In genomic region chr2:26982102-26982742, GRCh38 we compare ENCODE assay signal across 1 cellular context.
TF ChIP-seq lines count a peak whose summit lies in the region.

No MANE protein-coding gene starts in this region.

TF ChIP-seq in HepG2, 621 proteins besides CTCF, POLR2A, EP300 and RAD21 (continued from another document and continues in another):
- TF ChIP-seq DPF2 (CRISPR knock-in tag; IDR thresholded peaks at IDR 0.05; ENCODE audit: borderline replicate concordance, low read depth), result no peak
- TF ChIP-seq, protein P1, sequence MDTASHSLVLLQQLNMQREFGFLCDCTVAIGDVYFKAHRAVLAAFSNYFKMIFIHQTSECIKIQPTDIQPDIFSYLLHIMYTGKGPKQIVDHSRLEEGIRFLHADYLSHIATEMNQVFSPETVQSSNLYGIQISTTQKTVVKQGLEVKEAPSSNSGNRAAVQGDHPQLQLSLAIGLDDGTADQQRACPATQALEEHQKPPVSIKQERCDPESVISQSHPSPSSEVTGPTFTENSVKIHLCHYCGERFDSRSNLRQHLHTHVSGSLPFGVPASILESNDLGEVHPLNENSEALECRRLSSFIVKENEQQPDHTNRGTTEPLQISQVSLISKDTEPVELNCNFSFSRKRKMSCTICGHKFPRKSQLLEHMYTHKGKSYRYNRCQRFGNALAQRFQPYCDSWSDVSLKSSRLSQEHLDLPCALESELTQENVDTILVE (CRISPR knock-in tag; IDR thresholded peaks at IDR 0.05), result no peak
- TF ChIP-seq ARNT2 (CRISPR knock-in tag; IDR thresholded peaks at IDR 0.05; ENCODE audit: low read depth), result no peak
- TF ChIP-seq ZNF839 (CRISPR knock-in tag; IDR thresholded peaks at IDR 0.05; ENCODE audit: borderline replicate concordance), result no peak
- TF ChIP-seq ZNF235 (CRISPR knock-in tag; IDR thresholded peaks at IDR 0.05; ENCODE audit: borderline replicate concordance), result no peak
- 0 out of 2 replicates have a peak, but pooled peaks have one; percentile 12 for TF ChIP-seq ZNF720 (CRISPR knock-in tag; IDR thresholded peaks at IDR 0.05)
- TF ChIP-seq NFIB (CRISPR knock-in tag; IDR thresholded peaks at IDR 0.05; ENCODE audit: borderline replicate concordance), result no peak
- TF ChIP-seq ZBTB49 (CRISPR knock-in tag; IDR thresholded peaks at IDR 0.05; ENCODE audit: borderline replicate concordance), result no peak
- peak; percentile 57; the same call in 1 of the 2 replicates for TF ChIP-seq HMGXB3 (CRISPR knock-in tag; IDR thresholded peaks at IDR 0.05; ENCODE audit: borderline replicate concordance)
- TF ChIP-seq MYNN (CRISPR knock-in tag; IDR thresholded peaks at IDR 0.05; ENCODE audit: low read depth), result no peak
- no peak for TF ChIP-seq MTA1 (CRISPR knock-in tag; IDR thresholded peaks at IDR 0.05; ENCODE audit: borderline replicate concordance)
- no peak for TF ChIP-seq MTF1 (CRISPR knock-in tag; IDR thresholded peaks at IDR 0.05)
- TF ChIP-seq, protein P2, sequence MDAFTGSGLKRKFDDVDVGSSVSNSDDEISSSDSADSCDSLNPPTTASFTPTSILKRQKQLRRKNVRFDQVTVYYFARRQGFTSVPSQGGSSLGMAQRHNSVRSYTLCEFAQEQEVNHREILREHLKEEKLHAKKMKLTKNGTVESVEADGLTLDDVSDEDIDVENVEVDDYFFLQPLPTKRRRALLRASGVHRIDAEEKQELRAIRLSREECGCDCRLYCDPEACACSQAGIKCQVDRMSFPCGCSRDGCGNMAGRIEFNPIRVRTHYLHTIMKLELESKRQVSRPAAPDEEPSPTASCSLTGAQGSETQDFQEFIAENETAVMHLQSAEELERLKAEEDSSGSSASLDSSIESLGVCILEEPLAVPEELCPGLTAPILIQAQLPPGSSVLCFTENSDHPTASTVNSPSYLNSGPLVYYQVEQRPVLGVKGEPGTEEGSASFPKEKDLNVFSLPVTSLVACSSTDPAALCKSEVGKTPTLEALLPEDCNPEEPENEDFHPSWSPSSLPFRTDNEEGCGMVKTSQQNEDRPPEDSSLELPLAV (CRISPR knock-in tag; conservative IDR thresholded peaks at IDR 0.05; ENCODE audit: low read depth), result no peak
- TF ChIP-seq, protein P3, sequence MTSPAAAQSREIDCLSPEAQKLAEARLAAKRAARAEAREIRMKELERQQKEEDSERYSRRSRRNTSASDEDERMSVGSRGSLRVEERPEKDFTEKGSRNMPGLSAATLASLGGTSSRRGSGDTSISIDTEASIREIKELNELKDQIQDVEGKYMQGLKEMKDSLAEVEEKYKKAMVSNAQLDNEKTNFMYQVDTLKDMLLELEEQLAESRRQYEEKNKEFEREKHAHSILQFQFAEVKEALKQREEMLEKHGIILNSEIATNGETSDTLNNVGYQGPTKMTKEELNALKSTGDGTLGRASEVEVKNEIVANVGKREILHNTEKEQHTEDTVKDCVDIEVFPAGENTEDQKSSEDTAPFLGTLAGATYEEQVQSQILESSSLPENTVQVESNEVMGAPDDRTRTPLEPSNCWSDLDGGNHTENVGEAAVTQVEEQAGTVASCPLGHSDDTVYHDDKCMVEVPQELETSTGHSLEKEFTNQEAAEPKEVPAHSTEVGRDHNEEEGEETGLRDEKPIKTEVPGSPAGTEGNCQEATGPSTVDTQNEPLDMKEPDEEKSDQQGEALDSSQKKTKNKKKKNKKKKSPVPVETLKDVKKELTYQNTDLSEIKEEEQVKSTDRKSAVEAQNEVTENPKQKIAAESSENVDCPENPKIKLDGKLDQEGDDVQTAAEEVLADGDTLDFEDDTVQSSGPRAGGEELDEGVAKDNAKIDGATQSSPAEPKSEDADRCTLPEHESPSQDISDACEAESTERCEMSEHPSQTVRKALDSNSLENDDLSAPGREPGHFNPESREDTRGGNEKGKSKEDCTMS (CRISPR knock-in tag; conservative IDR thresholded peaks at IDR 0.05), result no peak
- no peak for TF ChIP-seq ZSCAN9 (CRISPR knock-in tag; IDR thresholded peaks at IDR 0.05; ENCODE audit: borderline replicate concordance)
- TF ChIP-seq KAT8 (CRISPR knock-in tag; IDR thresholded peaks at IDR 0.05), result peak; percentile 57
- TF ChIP-seq SNAI1 (CRISPR knock-in tag; IDR thresholded peaks at IDR 0.05; ENCODE audit: borderline replicate concordance), result no peak
- TF ChIP-seq ZFYVE20 (CRISPR knock-in tag; IDR thresholded peaks at IDR 0.05; ENCODE audit: borderline replicate concordance, low read depth), result no peak
- no peak for TF ChIP-seq ZBTB1 (CRISPR knock-in tag; IDR thresholded peaks at IDR 0.05; ENCODE audit: borderline replicate concordance)
- no peak for TF ChIP-seq ZNF143 (CRISPR knock-in tag; IDR thresholded peaks at IDR 0.05)
- no peak for TF ChIP-seq MXD1 (CRISPR knock-in tag; IDR thresholded peaks at IDR 0.05)
- no peak for TF ChIP-seq AHR (CRISPR knock-in tag; IDR thresholded peaks at IDR 0.05)
- no peak for TF ChIP-seq KDM5B (CRISPR knock-in tag; IDR thresholded peaks at IDR 0.05; ENCODE audit: borderline replicate concordance)
- no peak for TF ChIP-seq SAFB2 (CRISPR knock-in tag; IDR thresholded peaks at IDR 0.05; ENCODE audit: borderline replicate concordance, low read depth)
- TF ChIP-seq SOX5 (CRISPR knock-in tag; IDR thresholded peaks at IDR 0.05; ENCODE audit: borderline replicate concordance), result peak; percentile 66
- TF ChIP-seq, protein P4, sequence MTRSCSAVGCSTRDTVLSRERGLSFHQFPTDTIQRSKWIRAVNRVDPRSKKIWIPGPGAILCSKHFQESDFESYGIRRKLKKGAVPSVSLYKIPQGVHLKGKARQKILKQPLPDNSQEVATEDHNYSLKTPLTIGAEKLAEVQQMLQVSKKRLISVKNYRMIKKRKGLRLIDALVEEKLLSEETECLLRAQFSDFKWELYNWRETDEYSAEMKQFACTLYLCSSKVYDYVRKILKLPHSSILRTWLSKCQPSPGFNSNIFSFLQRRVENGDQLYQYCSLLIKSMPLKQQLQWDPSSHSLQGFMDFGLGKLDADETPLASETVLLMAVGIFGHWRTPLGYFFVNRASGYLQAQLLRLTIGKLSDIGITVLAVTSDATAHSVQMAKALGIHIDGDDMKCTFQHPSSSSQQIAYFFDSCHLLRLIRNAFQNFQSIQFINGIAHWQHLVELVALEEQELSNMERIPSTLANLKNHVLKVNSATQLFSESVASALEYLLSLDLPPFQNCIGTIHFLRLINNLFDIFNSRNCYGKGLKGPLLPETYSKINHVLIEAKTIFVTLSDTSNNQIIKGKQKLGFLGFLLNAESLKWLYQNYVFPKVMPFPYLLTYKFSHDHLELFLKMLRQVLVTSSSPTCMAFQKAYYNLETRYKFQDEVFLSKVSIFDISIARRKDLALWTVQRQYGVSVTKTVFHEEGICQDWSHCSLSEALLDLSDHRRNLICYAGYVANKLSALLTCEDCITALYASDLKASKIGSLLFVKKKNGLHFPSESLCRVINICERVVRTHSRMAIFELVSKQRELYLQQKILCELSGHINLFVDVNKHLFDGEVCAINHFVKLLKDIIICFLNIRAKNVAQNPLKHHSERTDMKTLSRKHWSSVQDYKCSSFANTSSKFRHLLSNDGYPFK (CRISPR knock-in tag; IDR thresholded peaks at IDR 0.05; ENCODE audit: borderline replicate concordance), result no peak
- no peak for TF ChIP-seq RBM22 (optimal IDR thresholded peaks at IDR 0.05; ENCODE audit: low read length)
- no peak for TF ChIP-seq NFYB (CRISPR knock-in tag; IDR thresholded peaks at IDR 0.05)
- no peak for TF ChIP-seq TCF7 (IDR thresholded peaks at IDR 0.05; ENCODE audit: low read depth)
- no peak for TF ChIP-seq TEF (CRISPR knock-in tag; IDR thresholded peaks at IDR 0.05)
- TF ChIP-seq KLF11 (CRISPR knock-in tag; IDR thresholded peaks at IDR 0.05), result no peak; the same call in 1 of the 2 replicates
- no peak for TF ChIP-seq HNF1A (IDR thresholded peaks at IDR 0.05; ENCODE audit: low read depth)
- no peak for TF ChIP-seq HNF1A (CRISPR knock-in tag; IDR thresholded peaks at IDR 0.05; ENCODE audit: borderline replicate concordance)
- no peak for TF ChIP-seq EEA1 (CRISPR knock-in tag; IDR thresholded peaks at IDR 0.05; ENCODE audit: borderline replicate concordance)
- TF ChIP-seq ZSCAN25 (CRISPR knock-in tag; IDR thresholded peaks at IDR 0.05), result no peak
- TF ChIP-seq ATAD3A (CRISPR knock-in tag; IDR thresholded peaks at IDR 0.05), result no peak
- peak; percentile 52; the same call in 1 of the 2 replicates for TF ChIP-seq SAP130 (CRISPR knock-in tag; IDR thresholded peaks at IDR 0.05; ENCODE audit: low read depth)
- TF ChIP-seq ELK4 (CRISPR knock-in tag; IDR thresholded peaks at IDR 0.05; ENCODE audit: borderline replicate concordance), result no peak
- no peak for TF ChIP-seq ZNF296 (CRISPR knock-in tag; conservative IDR thresholded peaks at IDR 0.05)
